In the genomic region with DNA sequence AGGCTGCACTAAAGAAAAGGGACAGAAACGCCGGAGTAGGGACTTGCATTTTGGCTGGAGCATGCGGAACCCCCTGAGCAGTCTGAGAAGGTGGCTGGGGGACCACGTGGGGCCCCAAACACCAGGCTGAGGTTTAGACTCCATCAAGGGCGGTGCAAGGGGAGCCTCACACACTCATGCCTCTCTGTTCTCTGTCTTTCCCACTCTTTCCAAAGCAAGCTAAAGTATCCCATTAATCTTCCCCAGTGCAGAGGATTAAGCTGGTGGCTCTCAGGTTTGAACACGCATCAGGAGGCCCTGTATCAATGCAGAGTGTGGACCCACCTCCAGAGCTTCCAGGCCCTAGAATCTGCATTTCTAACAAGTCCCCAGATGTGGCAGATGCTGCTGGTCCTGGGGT, we compare ENCODE assay signal across 19 cellular contexts. TPM values are rescaled to one million over a fixed set of nuclear protein-coding genes. Genes with fewer than 3 reads are reported as not detected.
A peak's percentile ranks its signal among the peaks of the same experiment; 100 is the strongest.
DNase-seq lines count a peak whose midpoint lies in the region; ATAC-seq, FAIRE-seq and TF ChIP-seq lines count a peak whose summit lies in the region.
"Had no signal": no experiment of that assay in that cellular context is flagged by ENCODE, and none has a peak within 500 bp of the region (broad histone marks: within the 10 kb centered on the region; RNA-seq: fewer than 3 reads in every experiment).

No MANE protein-coding gene starts in this region.

- H3K9me3 ChIP-seq in BLaER1 treated with 17β-estradiol and CSF1 and Interleukin-3, amounts not matched to agents 10 nM and 100 nM (replicated peaks in 1 of 11): no peaks in the 10 kb centered on the region
- H3K9me3 ChIP-seq in T-helper 17 cell (ENCODE audit: control insufficient read depth, low read length, poor library complexity, severe bottlenecking): no peaks in the 10 kb centered on the region
- H3K9me3 ChIP-seq in neural progenitor cell (ENCODE audit: low read depth): no peaks in the 10 kb centered on the region

- TF ChIP-seq CTCF in neural progenitor cell (IDR thresholded peaks at IDR 0.05): no peak

- peaks cover 67% of the 10 kb centered on the region for H3K4me1 Mint-ChIP-seq in activated CD4-positive, alpha-beta T cell treated with anti-CD3 and anti-CD28 coated beads, Interleukin-2, amount 10 ng/mL, durations not matched to agents 7 days and 5 days
- H3K4me1 Mint-ChIP-seq in T-helper 17 cell: peaks cover 45% of the 10 kb centered on the region
- H3K4me1 Mint-ChIP-seq in neural progenitor cell: peaks cover 26% of the 10 kb centered on the region

- H3K9ac ChIP-seq in BLaER1 treated with 17β-estradiol and CSF1 and Interleukin-3, amounts not matched to agents 10 nM and 100 nM: no peak overlapping the region
- H3K9ac ChIP-seq in neural progenitor cell: no peak overlapping the region

- H3K4me1 ChIP-seq in BLaER1 treated with 17β-estradiol and CSF1 and Interleukin-3, amounts not matched to agents 10 nM and 100 nM: peaks cover 16 to 38% (median 34%) of the 10 kb centered on the region in 10 experiments
- H3K4me1 ChIP-seq in neural progenitor cell: peaks cover 13% of the 10 kb centered on the region

- H4K20me1 ChIP-seq in BLaER1 treated with 17β-estradiol and CSF1 and Interleukin-3, amounts not matched to agents 10 nM and 100 nM: no peaks in the 10 kb centered on the region
- H4K20me1 ChIP-seq in neural progenitor cell (ENCODE audit: low read depth): no peaks in the 10 kb centered on the region

- H3K4me2 ChIP-seq in BLaER1 treated with 17β-estradiol and CSF1 and Interleukin-3, amounts not matched to agents 10 nM and 100 nM: peak overlapping the region in 9 of 11 experiments; percentile 71 to 84 (median 75); a peak in 17 of 22 replicates
- H3K4me2 ChIP-seq in neural progenitor cell: no peak overlapping the region
- H3K4me2 ChIP-seq: GM23338 had no signal

- no peaks in the 10 kb centered on the region for H3K79me2 ChIP-seq in neural progenitor cell (ENCODE audit: low read depth)

- H3K27me3 Mint-ChIP-seq in activated CD4-positive, alpha-beta T cell treated with anti-CD3 and anti-CD28 coated beads, Interleukin-2, amount 10 ng/mL, durations not matched to agents 7 days and 5 days: peaks cover 7% of the 10 kb centered on the region
- H3K27me3 Mint-ChIP-seq in T-helper 17 cell: no peaks in the 10 kb centered on the region
- peaks cover 6% of the 10 kb centered on the region for H3K27me3 Mint-ChIP-seq in neural progenitor cell (ENCODE audit: insufficient read depth, low read depth)

- H3K36me3 ChIP-seq in BLaER1 treated with 17β-estradiol and CSF1 and Interleukin-3, amounts not matched to agents 10 nM and 100 nM: no peaks in the 10 kb centered on the region
- no peaks in the 10 kb centered on the region for H3K36me3 ChIP-seq in neural progenitor cell

- H3F3A ChIP-seq in neural progenitor cell (ENCODE audit: low read depth): peaks cover 7% of the 10 kb centered on the region

- no peak overlapping the region for H3K4me3 ChIP-seq in BLaER1 treated with 17β-estradiol and CSF1 and Interleukin-3, amounts not matched to agents 10 nM and 100 nM
- no peak overlapping the region for H3K4me3 ChIP-seq in neural progenitor cell
- H3K4me3 ChIP-seq: GM23338 had no signal

- no peaks in the 10 kb centered on the region for H3K27me3 ChIP-seq in BLaER1 treated with 17β-estradiol and CSF1 and Interleukin-3, amounts not matched to agents 10 nM and 100 nM
- no peaks in the 10 kb centered on the region for H3K27me3 ChIP-seq in neural progenitor cell

- H2AFZ ChIP-seq in neural progenitor cell (replicated peaks): no peak overlapping the region
- H2AFZ ChIP-seq: GM23338 had no signal

- no peaks in the 10 kb centered on the region for H3K36me3 Mint-ChIP-seq in activated CD4-positive, alpha-beta T cell treated with anti-CD3 and anti-CD28 coated beads, Interleukin-2, amount 10 ng/mL, durations not matched to agents 7 days and 5 days (ENCODE audit: low read depth)
- H3K36me3 Mint-ChIP-seq in T-helper 17 cell (ENCODE audit: low read depth) (no peaks in the 10 kb centered on the region), neural progenitor cell (no peaks in the 10 kb centered on the region)
- H3K36me3 Mint-ChIP-seq: CD8-positive, alpha-beta T cell had no signal

- no peak for FAIRE-seq in RCC 7860 (lab: Jason Lieb, UNC)
- FAIRE-seq: GM12892 had no signal

- no peak overlapping the region for H3K27ac ChIP-seq in BLaER1 treated with 17β-estradiol and CSF1 and Interleukin-3, amounts not matched to agents 10 nM and 100 nM
- H3K27ac ChIP-seq in neural progenitor cell: no peak overlapping the region
- H3K27ac ChIP-seq: C4-2B had no signal

- CTCF ChIA-PET in activated CD4-positive, alpha-beta T cell treated with anti-CD3 and anti-CD28 coated beads, Interleukin-2, amount 10 ng/mL, durations not matched to agents 7 days and 5 days (lab: Charles Lee): interaction anchor here (1.1 to 5.3 kb wide), 7 partner anchors 10 to 71 kb away, joined by 4 to 25 read pairs (median 7); partner anchors contain the start of gene CCDC197

- POLR2A ChIA-PET in activated CD4-positive, alpha-beta T cell treated with anti-CD3 and anti-CD28 coated beads, Interleukin-2, amount 10 ng/mL, durations not matched to agents 7 days and 5 days (lab: Charles Lee): no interaction called here

- no peaks in the 10 kb centered on the region for H3K9me3 Mint-ChIP-seq in activated CD4-positive, alpha-beta T cell treated with anti-CD3 and anti-CD28 coated beads, Interleukin-2, amount 10 ng/mL, durations not matched to agents 7 days and 5 days
- H3K9me3 Mint-ChIP-seq in neural progenitor cell: no peaks in the 10 kb centered on the region
- H3K9me3 Mint-ChIP-seq: CD8-positive, alpha-beta T cell; GM23338; IgD-negative memory B cell had no signal

- ATAC-seq in T-helper 17 cell (no peak), GM21360 (IDR thresholded peaks at IDR 0.05; ENCODE audit: unreplicated experiment) (no peak), HG03378 (IDR thresholded peaks at IDR 0.05; ENCODE audit: unreplicated experiment) (no peak)
- ATAC-seq: CD8-positive, alpha-beta T cell; GM23338 had no signal

- H3K27ac Mint-ChIP-seq in activated CD4-positive, alpha-beta T cell treated with anti-CD3 and anti-CD28 coated beads, Interleukin-2, amount 10 ng/mL, durations not matched to agents 7 days and 5 days: peak overlapping the region; percentile 41
- peak overlapping the region; percentile 83 for H3K27ac Mint-ChIP-seq in T-helper 17 cell
- peak overlapping the region; percentile 37 for H3K27ac Mint-ChIP-seq in neural progenitor cell
- H3K27ac Mint-ChIP-seq: CD8-positive, alpha-beta T cell; GM23338; IgD-negative memory B cell had no signal

- no peak for DNase-seq in activated CD4-positive, alpha-beta T cell treated with anti-CD3 and anti-CD28 coated beads, Interleukin-2, amount 10 ng/mL, durations not matched to agents 7 days and 5 days
- DNase-seq in activated CD4-positive, alpha-beta T cell treated with anti-CD3 and anti-CD28 coated beads, Interleukin-2, amount 50 U/mL, for 48 hours: no peak
- DNase-seq in T-helper 17 cell (no peak), neural progenitor cell (ENCODE audit: low spot score) (no peak), RCC 7860 (ENCODE audit: low spot score) (no peak)
- DNase-seq: ACHN; CD8-positive, alpha-beta T cell; COR-L47; DND-41; GDM1; H7 had no signal

- no peak overlapping the region for H3K4me3 Mint-ChIP-seq in activated CD4-positive, alpha-beta T cell treated with anti-CD3 and anti-CD28 coated beads, Interleukin-2, amount 10 ng/mL, durations not matched to agents 7 days and 5 days
- H3K4me3 Mint-ChIP-seq in T-helper 17 cell (peak overlapping the region; percentile 33), neural progenitor cell (no peak overlapping the region)
- H3K4me3 Mint-ChIP-seq: CD8-positive, alpha-beta T cell; GM23338 had no signal

RNA-seq across cellular contexts. Expression of gene CCDC197, which starts 13.5 kb away (rescaled TPM):
- not detected for total RNA-seq in activated CD4-positive, alpha-beta T cell treated with anti-CD3 and anti-CD28 coated beads, Interleukin-2, amount 10 ng/mL, durations not matched to agents 7 days and 5 days
- total RNA-seq in T-helper 17 cell: not detected
- total RNA-seq in neural progenitor cell (ENCODE audit: low replicate concordance): not detected in 2 replicates
- total RNA-seq: A172; CD8-positive, alpha-beta T cell; GM23338; H7 had no signal

RNA-seq across cellular contexts. Expression of gene OTUB2, which starts 15.5 kb away (rescaled TPM):
- total RNA-seq in activated CD4-positive, alpha-beta T cell treated with anti-CD3 and anti-CD28 coated beads, Interleukin-2, amount 10 ng/mL, durations not matched to agents 7 days and 5 days: 1 to 10 TPM; 2.3 to 2.4 TPM
- total RNA-seq in T-helper 17 cell (under 1 TPM; 0.12 to 0.37 TPM), neural progenitor cell (ENCODE audit: low replicate concordance) (6.8 and 9.6 TPM in 2 replicates)
- total RNA-seq: CD8-positive, alpha-beta T cell had no signal

RNA-seq across cellular contexts. Expression of gene ASB2, which starts 34.3 kb away (rescaled TPM):
- 10 to 100 TPM; 20.7 to 21.1 TPM for total RNA-seq in activated CD4-positive, alpha-beta T cell treated with anti-CD3 and anti-CD28 coated beads, Interleukin-2, amount 10 ng/mL, durations not matched to agents 7 days and 5 days
- total RNA-seq in T-helper 17 cell: 1 to 10 TPM; 2.3 to 6.5 TPM
- 0.62 TPM in 1 of 2 replicates, not detected in the other for total RNA-seq in neural progenitor cell (ENCODE audit: low replicate concordance)
- total RNA-seq: A172 had no signal
